1 cellular context compared by ENCODE assay signal in genomic region chr14:69660344-69661193, GRCh38.
TF ChIP-seq lines count a peak whose summit lies in the region.

No MANE protein-coding gene starts in this region.

TF ChIP-seq in K562, 482 proteins besides CTCF, POLR2A, EP300 and RAD21:
- TF ChIP-seq ZBTB40 (IDR thresholded peaks at IDR 0.05) (peak; percentile 91), ZBTB40 (CRISPR knock-in tag; IDR thresholded peaks at IDR 0.05) (peak; percentile 82), NEUROD1 (IDR thresholded peaks at IDR 0.05; ENCODE audit: borderline replicate concordance, low read depth, low read length, partially characterized antibody) (no peak)
- TF ChIP-seq, protein P1, sequence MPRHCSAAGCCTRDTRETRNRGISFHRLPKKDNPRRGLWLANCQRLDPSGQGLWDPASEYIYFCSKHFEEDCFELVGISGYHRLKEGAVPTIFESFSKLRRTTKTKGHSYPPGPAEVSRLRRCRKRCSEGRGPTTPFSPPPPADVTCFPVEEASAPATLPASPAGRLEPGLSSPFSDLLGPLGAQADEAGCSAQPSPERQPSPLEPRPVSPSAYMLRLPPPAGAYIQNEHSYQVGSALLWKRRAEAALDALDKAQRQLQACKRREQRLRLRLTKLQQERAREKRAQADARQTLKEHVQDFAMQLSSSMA (CRISPR knock-in tag; IDR thresholded peaks at IDR 0.05), result no peak
